Comparison of ENCODE assay signal across 10 cellular contexts in the genomic region with DNA sequence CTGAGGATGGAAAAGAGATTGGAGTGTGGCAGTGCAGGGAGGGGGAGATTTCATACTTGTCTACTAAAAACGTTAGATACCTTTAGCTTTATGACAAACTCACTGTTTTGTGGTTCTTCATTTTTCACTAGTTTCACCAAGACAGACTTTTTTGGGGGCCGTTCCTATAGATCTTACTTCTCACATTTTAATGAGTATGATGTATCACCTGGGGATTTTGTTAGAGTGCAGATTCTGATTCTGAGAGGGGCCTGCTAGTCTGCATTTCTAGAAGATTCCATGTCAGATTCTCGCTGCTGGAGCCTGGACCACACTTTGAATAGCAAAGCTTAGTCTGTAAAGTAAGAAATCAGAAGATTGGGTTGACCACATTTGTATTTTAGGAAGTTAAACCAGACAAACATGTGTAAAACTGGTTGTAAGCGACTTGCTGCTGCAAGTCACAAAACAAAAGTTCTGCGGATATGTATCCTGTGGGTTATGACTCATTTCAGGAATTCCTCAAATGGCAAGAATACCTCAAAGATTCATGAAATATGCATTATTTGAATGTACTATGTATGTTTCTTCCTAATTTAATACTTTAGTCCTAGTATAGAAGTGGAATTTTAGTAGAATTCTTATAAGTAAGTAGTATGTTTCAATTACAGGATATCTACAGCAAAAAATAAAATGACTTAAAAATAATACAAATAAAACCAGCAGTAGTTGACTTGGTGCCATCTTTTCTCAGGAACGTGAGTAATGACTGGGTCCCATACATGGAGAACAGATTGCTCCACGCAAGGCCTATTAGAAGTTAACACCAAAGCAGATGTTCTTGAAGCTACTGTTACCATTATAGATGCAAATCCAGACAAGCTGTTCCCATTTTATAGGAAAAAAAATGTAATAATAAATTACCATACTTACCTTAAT. TPM values are rescaled to one million over a fixed set of nuclear protein-coding genes. Genes with fewer than 3 reads are reported as not detected.
DNase-seq lines count a peak whose midpoint lies in the region; ATAC-seq and TF ChIP-seq lines count a peak whose summit lies in the region.
"Had no signal": no experiment of that assay in that cellular context is flagged by ENCODE, and none has a peak within 500 bp of the region (broad histone marks: within the 10 kb centered on the region; RNA-seq: fewer than 3 reads in every experiment).

No MANE protein-coding gene starts in this region.

- H3K27ac ChIP-seq in SJCRH30 (peak overlapping the region; percentile 7; the same call in 1 of the 2 replicates), colonic mucosa (no peak overlapping the region)

- H3K9ac ChIP-seq in colonic mucosa (ENCODE audit: low read depth in 2 of 2, low read length in 2 of 2), result no peak overlapping the region

- peaks cover 23% of the 10 kb centered on the region for H3K4me1 Mint-ChIP-seq in CD14-positive monocyte
- no peaks in the 10 kb centered on the region for H3K4me1 Mint-ChIP-seq in immature natural killer cell
- H3K4me1 Mint-ChIP-seq: nephron had no signal

- H3K27ac Mint-ChIP-seq in CD14-positive monocyte (peak overlapping the region; percentile 89 to 98 (median 96)), immature natural killer cell (no peak overlapping the region)
- H3K27ac Mint-ChIP-seq: activated B cell treated with CpG ODN at 0.5 μM for 24 hours, nephron had no signal

- H3K4me1 ChIP-seq in SJCRH30 (peaks cover 11% of the 10 kb centered on the region), colonic mucosa (no peaks in the 10 kb centered on the region)

- H3K4me3 ChIP-seq in SJCRH30 (no peak overlapping the region), foreskin fibroblast (ENCODE audit: low read depth in 1 of 2, low read length in 2 of 2) (no peak overlapping the region), colonic mucosa (no peak overlapping the region)

- no peak for ATAC-seq in HG02884 (IDR thresholded peaks at IDR 0.05; ENCODE audit: unreplicated experiment)

- H3K36me3 ChIP-seq in SJCRH30, result no peaks in the 10 kb centered on the region
- no peaks in the 10 kb centered on the region for H3K36me3 ChIP-seq in colonic mucosa

- H3K36me3 Mint-ChIP-seq in CD14-positive monocyte, result no peaks in the 10 kb centered on the region
- H3K36me3 Mint-ChIP-seq in immature natural killer cell, result peaks cover 0 to 4% (median 0%) of the 10 kb centered on the region in 3 donors

- H3K27me3 ChIP-seq in SJCRH30, result no peaks in the 10 kb centered on the region
- H3K27me3 ChIP-seq in colonic mucosa, result no peaks in the 10 kb centered on the region

- H3K9me3 Mint-ChIP-seq in CD14-positive monocyte (no peaks in the 10 kb centered on the region), immature natural killer cell (no peaks in the 10 kb centered on the region)
- H3K9me3 Mint-ChIP-seq: activated B cell treated with CpG ODN at 0.5 μM for 24 hours, nephron had no signal

- TF ChIP-seq CTCF in CD14-positive monocyte (IDR thresholded peaks at IDR 0.05) (no peak), foreskin fibroblast (IDR thresholded peaks at IDR 0.05; ENCODE audit: low read depth, low read length) (no peak), colonic mucosa (IDR thresholded peaks at IDR 0.05) (no peak)

- H3K4me3 Mint-ChIP-seq in CD14-positive monocyte (peak overlapping the region; percentile 62 to 85), immature natural killer cell (no peak overlapping the region)
- H3K4me3 Mint-ChIP-seq: activated B cell treated with CpG ODN at 0.5 μM for 24 hours, nephron had no signal

- DNase-seq in CD14-positive monocyte (ENCODE audit: low spot score), result no peak
- peak; percentile 74 for DNase-seq in H4 (ENCODE audit: low spot score)
- DNase-seq in SJCRH30, result peak in 1 of 2 experiments; percentile 22
- peak; percentile 70 to 83 for DNase-seq in foreskin fibroblast
- no peak for DNase-seq in NCI-H345 treated with DMSO at 0.1 percent for 48 hours (lab: John Stamatoyannopoulos, UW; ENCODE audit: unreplicated experiment)
- DNase-seq in colonic mucosa, result no peak
- DNase-seq in immature natural killer cell, result no peak
- DNase-seq: activated B cell treated with CpG ODN at 0.5 μM for 24 hours had no signal

- H3K27me3 Mint-ChIP-seq in CD14-positive monocyte (ENCODE audit: low read depth in 3 of 3) (peaks cover 0 to 3% (median 0%) of the 10 kb centered on the region in 3 donors), immature natural killer cell (ENCODE audit: low read depth in 3 of 3) (peaks cover 2 to 3% (median 2%) of the 10 kb centered on the region in 3 donors)
- H3K27me3 Mint-ChIP-seq: activated B cell treated with CpG ODN at 0.5 μM for 24 hours had no signal

- H3K9me3 ChIP-seq in SJCRH30 (replicated peaks), result no peaks in the 10 kb centered on the region
- no peaks in the 10 kb centered on the region for H3K9me3 ChIP-seq in colonic mucosa

- intact Hi-C loops in CD14-positive monocyte (cut with micrococcal nuclease) (loop anchor here in 1 of 2 donors (2.0 to 5.0 kb wide), 2 partner anchors 21 to 34 kb away; a partner anchor contains a TSS), colonic mucosa (cut with DNase I) (no loop called here)

RNA-seq across cellular contexts. Expression of a gene that starts 27.8 kb away (rescaled TPM):
- polyA plus RNA-seq in CD14-positive monocyte (10 to 100 TPM; 18.6 to 64.0 TPM), immature natural killer cell (10 to 100 TPM in 2 of 3 donors, 1 to 10 TPM in 1; 8.9 to 16.1 (median 14.1) TPM)
- total RNA-seq in H4 (2014; rRNA removed; shearing (Covaris generic)), result 7.5 and 13.4 TPM in 2 replicates
- 7.3 and 9.2 TPM in 2 replicates for total RNA-seq in SJCRH30 (2014; rRNA removed; shearing (Covaris generic))
- 10 to 100 TPM; 13.7 to 32.5 TPM for total RNA-seq in colonic mucosa

RNA-seq across cellular contexts. Expression of a gene that starts 34.1 kb away (rescaled TPM):
- polyA plus RNA-seq in CD14-positive monocyte (1 to 10 TPM; 8.4 to 9.9 TPM), immature natural killer cell (10 to 100 TPM; 16.9 to 23.2 (median 18.2) TPM)
- total RNA-seq in H4 (2014; rRNA removed; shearing (Covaris generic)), result 12.9 TPM in 2 replicates
- total RNA-seq in SJCRH30 (2014; rRNA removed; shearing (Covaris generic)), result 14.6 and 16.5 TPM in 2 replicates
- 10 to 100 TPM; 21.5 to 47.6 TPM for total RNA-seq in colonic mucosa

Comparison
In these comparisons a context has a peak if more than half of its experiments do, and no peak if none do; other contexts are left out.
1. DNase-seq: peak in H4 (single experiment) and foreskin fibroblast (2 of 2); none in CD14-positive monocyte (single experiment), NCI-H345 treated with DMSO at 0.1 percent for 48 hours (single experiment), colonic mucosa (single experiment) and immature natural killer cell (0 of 3).
2. H3K27ac Mint-ChIP-seq: peak in CD14-positive monocyte (7 of 7); none in immature natural killer cell (0 of 6).
3. H3K4me3 Mint-ChIP-seq: peak in CD14-positive monocyte (2 of 2); none in immature natural killer cell (0 of 5).